13 cellular contexts compared by ENCODE assay signal in the genomic region with DNA sequence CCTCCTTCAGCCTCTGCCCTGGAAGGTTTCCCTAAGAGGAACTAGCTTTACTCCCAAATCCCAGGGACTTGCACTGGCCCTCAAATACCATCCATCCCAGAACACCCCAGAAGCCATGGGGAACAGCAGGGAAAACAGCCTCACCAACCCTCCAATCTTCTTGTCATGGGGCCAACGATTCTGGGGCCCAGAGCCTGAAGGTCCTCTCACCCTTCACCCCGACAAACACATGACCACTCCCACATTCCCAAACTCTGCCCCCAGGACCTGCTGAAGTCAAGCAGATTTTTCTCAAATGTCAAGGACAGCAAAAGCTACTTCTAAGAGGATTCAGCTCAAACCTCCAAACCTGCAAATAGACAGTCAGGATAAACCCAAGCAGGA.
DNase-seq lines count a peak whose midpoint lies in the region; ATAC-seq and TF ChIP-seq lines count a peak whose summit lies in the region.
"Had no signal": no experiment of that assay in that cellular context is flagged by ENCODE, and none has a peak within 500 bp of the region (broad histone marks: within the 10 kb centered on the region; RNA-seq: fewer than 3 reads in every experiment).

No MANE protein-coding gene starts in this region.

- ATAC-seq in HG03175 (IDR thresholded peaks at IDR 0.05; ENCODE audit: unreplicated experiment): no peak

- H3K27ac ChIP-seq in A673 (ENCODE audit: low read depth, low read length, poor library complexity, severe bottlenecking) (peak overlapping the region; percentile 11), ascending aorta (peak overlapping the region; percentile 96 to 97), layer of hippocampus (ENCODE audit: low read depth, low read length) (peak overlapping the region; percentile 1), sigmoid colon (peak overlapping the region; percentile 88 to 95 (median 92))

- WGBS in sigmoid colon, 2 donors: 58 to 60% methylated on average over 2 of the region's 2 CpGs

- intact Hi-C loops in A673 (cut with micrococcal nuclease; ENCODE audit: unreplicated experiment) (no loop called here), ascending aorta (cut with DNase I) (no loop called here), sigmoid colon (cut with DNase I) (loop anchor here (2.0 to 5.0 kb wide), 3 partner anchors 66 to 399 kb away; a partner anchor contains a TSS)

- no peaks in the 10 kb centered on the region for H3K27me3 ChIP-seq in A673 (replicated peaks; ENCODE audit: insufficient read depth, low read depth, low read length, poor library complexity)
- H3K27me3 ChIP-seq in ascending aorta: no peaks in the 10 kb centered on the region
- H3K27me3 ChIP-seq in layer of hippocampus (ENCODE audit: control insufficient read depth, insufficient read depth, low read length): no peaks in the 10 kb centered on the region
- H3K27me3 ChIP-seq in sigmoid colon: no peaks in the 10 kb centered on the region

- no peak for TF ChIP-seq POLR2A in sigmoid colon (IDR thresholded peaks at IDR 0.05)
- TF ChIP-seq POLR2A in erythroblast (IDR thresholded peaks at IDR 0.05; ENCODE audit: low read length): no peak

- no TSS peak for BruUV-seq in A673 (replicated peaks; lab: Mats Ljungman, UMichigan)

- peaks cover 41% of the 10 kb centered on the region for H3K4me1 ChIP-seq in A673 (ENCODE audit: insufficient read depth, low read length, poor library complexity, severe bottlenecking)
- H3K4me1 ChIP-seq in ascending aorta: peaks cover 33 to 60% of the 10 kb centered on the region in 2 donors
- peaks cover 0 to 76% (median 73%) of the 10 kb centered on the region in 4 donors for H3K4me1 ChIP-seq in sigmoid colon
- H3K4me1 ChIP-seq: HAP-1 had no signal

- H3K36me3 ChIP-seq in A673 (ENCODE audit: insufficient read depth, low read length, poor library complexity, severe bottlenecking) (no peaks in the 10 kb centered on the region), ascending aorta (no peaks in the 10 kb centered on the region), sigmoid colon (no peaks in the 10 kb centered on the region)
- H3K36me3 ChIP-seq: HAP-1 had no signal

- H3K4me3 ChIP-seq in A673 (ENCODE audit: low read depth, low read length, poor library complexity, severe bottlenecking) (no peak overlapping the region), ascending aorta (no peak overlapping the region), sigmoid colon (no peak overlapping the region)
- H3K4me3 ChIP-seq: HAP-1 had no signal

- DNase-seq in A673 (ENCODE audit: low spot score) (no peak), ascending aorta (ENCODE audit: low spot score in 2 of 2) (no peak), sigmoid colon (no peak), MV-4-11 (lab: John Stamatoyannopoulos, UW) (no peak), erythroblast (lab: John Stamatoyannopoulos, UW) (no peak)
- DNase-seq in activated naive CD4-positive, alpha-beta T cell treated with anti-CD3 and anti-CD28 coated beads, Interleukin-2, amount 50 U/mL, for 16 hours: no peak
- DNase-seq: activated CD4-positive, alpha-beta T cell treated with anti-CD3 and anti-CD28 coated beads, Interleukin-2, amount 10 ng/mL, durations not matched to agents 24 days and 14 days; activated naive CD4-positive, alpha-beta T cell treated with anti-CD3 and anti-CD28 coated beads, Interleukin-2, amount 10 ng/mL, durations not matched to agents 7 days and 5 days; GF-D8; small intestine had no signal

- TF ChIP-seq EP300 in sigmoid colon (IDR thresholded peaks at IDR 0.05): no peak

- CTCF ChIA-PET in A673 (lab: Charles Lee): no interaction called here

- POLR2A ChIA-PET in A673 (lab: Charles Lee; ENCODE audit: low non-redundant PET): no interaction called here

- H3K9me3 ChIP-seq in A673 (ENCODE audit: low read depth, low read length, poor library complexity, severe bottlenecking): no peaks in the 10 kb centered on the region
- no peaks in the 10 kb centered on the region for H3K9me3 ChIP-seq in ascending aorta
- H3K9me3 ChIP-seq in sigmoid colon: no peaks in the 10 kb centered on the region
- H3K9me3 ChIP-seq: HAP-1 had no signal

- no peak for TF ChIP-seq CTCF in A673 (conservative IDR thresholded peaks at IDR 0.05; ENCODE audit: low read depth, low read length)
- no peak for TF ChIP-seq CTCF in ascending aorta (IDR thresholded peaks at IDR 0.05)
- no peak for TF ChIP-seq CTCF in sigmoid colon (IDR thresholded peaks at IDR 0.05)

Comparison
In these comparisons a context has a peak if more than half of its experiments do, and no peak if none do; other contexts are left out.
1. H3K27ac ChIP-seq: peak in every context shown above with its lines; median percentile 96 in ascending aorta; 92 in sigmoid colon; 11 in A673; 1 in layer of hippocampus.